In genomic region chr10:73780966-73781365, GRCh38 we compare ENCODE assay signal across 8 cellular contexts. TPM values are rescaled to one million over a fixed set of nuclear protein-coding genes. Genes with fewer than 3 reads are reported as not detected.
A peak's percentile ranks its signal among the peaks of the same experiment; 100 is the strongest.
DNase-seq lines count a peak whose midpoint lies in the region; ATAC-seq and TF ChIP-seq lines count a peak whose summit lies in the region.

No MANE protein-coding gene starts in this region.

- dilution Hi-C loops in mammary epithelial cell (cut with HindIII; ENCODE audit: low sequenced_read_pairs): no loop called here

- intact Hi-C loops in A673 (cut with micrococcal nuclease; ENCODE audit: unreplicated experiment) (no loop called here), mammary epithelial cell (cut with micrococcal nuclease) (loop anchor here (1.0 kb wide), 1 partner anchor 8 kb away; no protein-coding TSS in a partner anchor)

- CTCF ChIA-PET in A673 (lab: Charles Lee): no interaction called here
- CTCF ChIA-PET in mammary epithelial cell (lab: Charles Lee; ENCODE audit: low non-redundant PET): no interaction called here

- H3K9me3 ChIP-seq in A673 (ENCODE audit: low read depth, low read length, poor library complexity, severe bottlenecking) (no peaks in the 10 kb centered on the region), HUES64 (ENCODE audit: insufficient read depth, low read depth, low read length) (no peaks in the 10 kb centered on the region), mammary epithelial cell (replicated peaks; ENCODE audit: insufficient read depth, low read length) (no peaks in the 10 kb centered on the region), mucosa of stomach (ENCODE audit: control insufficient read depth, low read length) (no peaks in the 10 kb centered on the region)

- peak overlapping the region; percentile 95 for H2AFZ ChIP-seq in mammary epithelial cell (ENCODE audit: low read depth, low read length)

- H3K4me1 ChIP-seq in A673 (ENCODE audit: insufficient read depth, low read length, poor library complexity, severe bottlenecking) (peaks cover 10% of the 10 kb centered on the region), HUES64 (ENCODE audit: insufficient read depth, low read length) (peaks cover 13% of the 10 kb centered on the region), mammary epithelial cell (ENCODE audit: insufficient read depth, low read length) (peaks cover 17% of the 10 kb centered on the region), mucosa of stomach (ENCODE audit: control insufficient read depth, insufficient read depth, low read length) (peaks cover 10% of the 10 kb centered on the region)

- H3K27ac ChIP-seq in A673 (ENCODE audit: low read depth, low read length, poor library complexity, severe bottlenecking) (peak overlapping the region; percentile 93), HUES64 (ENCODE audit: low read depth, low read length) (no peak overlapping the region), mammary epithelial cell (ENCODE audit: insufficient read depth, low read depth, low read length) (peak overlapping the region; percentile 38)

- H3K27me3 ChIP-seq in A673 (replicated peaks; ENCODE audit: insufficient read depth, low read depth, low read length, poor library complexity) (no peaks in the 10 kb centered on the region), HUES64 (ENCODE audit: insufficient read depth, low read length) (no peaks in the 10 kb centered on the region), mammary epithelial cell (ENCODE audit: insufficient read depth, low read length) (no peaks in the 10 kb centered on the region), mucosa of stomach (ENCODE audit: control insufficient read depth, insufficient read depth, low read length) (no peaks in the 10 kb centered on the region)

- H3K36me3 ChIP-seq in A673 (ENCODE audit: insufficient read depth, low read length, poor library complexity, severe bottlenecking) (peaks cover 13% of the 10 kb centered on the region), HUES64 (ENCODE audit: insufficient read depth, low read length) (peaks cover 36% of the 10 kb centered on the region), mammary epithelial cell (ENCODE audit: insufficient read depth, low read length) (peaks cover 6% of the 10 kb centered on the region), mucosa of stomach (ENCODE audit: control insufficient read depth, insufficient read depth, low read length) (no peaks in the 10 kb centered on the region)

- ATAC-seq in GM18861 (IDR thresholded peaks at IDR 0.05; ENCODE audit: unreplicated experiment): no peak

- H3K4me3 ChIP-seq in A673 (ENCODE audit: low read depth, low read length, poor library complexity, severe bottlenecking) (peak overlapping the region; percentile 87), HUES64 (ENCODE audit: low read length) (peak overlapping the region; percentile 81), mammary epithelial cell (replicated peaks in 1 of 3; ENCODE audit: insufficient read depth in 1 of 3, low read depth in 2 of 3, low read length in 3 of 3) (peak overlapping the region; percentile 91 to 96 (median 96)), mucosa of stomach (ENCODE audit: low read length) (peak overlapping the region; percentile 60)

- no peaks in the 10 kb centered on the region for H4K20me1 ChIP-seq in mammary epithelial cell (ENCODE audit: insufficient read depth, low read length)

- peaks cover 87% of the 10 kb centered on the region for H3K79me2 ChIP-seq in mammary epithelial cell (ENCODE audit: insufficient read depth, low read length)

- BruUV-seq in A673 (replicated peaks; lab: Mats Ljungman, UMichigan) (no TSS peak), mammary epithelial cell (replicated peaks; lab: Mats Ljungman, UMichigan) (no TSS peak)

- POLR2A ChIA-PET in A673 (lab: Charles Lee; ENCODE audit: low non-redundant PET): no interaction called here

- WGBS in HUES64: 50% methylated on average over 11 of the region's 11 CpGs
- WGBS in mammary epithelial cell (ENCODE audit: low coverage, missing lambda C conversion rate): 3% methylated on average over 11 of the region's 11 CpGs

- H3K9ac ChIP-seq in HUES64 (ENCODE audit: low read depth, low read length) (peak overlapping the region; percentile 87), mammary epithelial cell (ENCODE audit: insufficient read depth, low read length) (peak overlapping the region; percentile 50), mucosa of stomach (ENCODE audit: low read length) (peak overlapping the region; percentile 86)

- H3K4me2 ChIP-seq in mammary epithelial cell (ENCODE audit: insufficient read depth, low read depth, low read length): peak overlapping the region; percentile 96

- DNase-seq in A673 (ENCODE audit: low spot score) (no peak), mammary epithelial cell (no peak), LoVo (ENCODE audit: low spot score) (no peak), foreskin melanocyte (no peak), amniotic stem cell (lab: John Stamatoyannopoulos, UW) (no peak)

- in situ Hi-C loops in mammary epithelial cell (cut with MboI; ENCODE audit: low sequenced_read_pairs in 2 of 2): no loop called here

- TF ChIP-seq CTCF in A673 (conservative IDR thresholded peaks at IDR 0.05; ENCODE audit: low read depth, low read length): no peak
- TF ChIP-seq CTCF in mammary epithelial cell (conservative IDR thresholded peaks at IDR 0.05 in 1 of 2, IDR thresholded peaks at IDR 0.05 in 1 of 2; ENCODE audit: extremely low read depth in 1 of 2, insufficient read depth in 1 of 2, low read depth in 1 of 2, low read length in 2 of 2): no peak

RNA-seq across cellular contexts. Expression of gene CHCHD1, which starts 0.9 kb away (rescaled TPM):
- total RNA-seq in A673 (2021): 37.5 and 37.7 TPM in 2 replicates
- 91.6 TPM for polyA plus RNA-seq in HUES64 (2013, experiment 1 of 2)
- 82.2 TPM for polyA plus RNA-seq in HUES64 (2013, experiment 2 of 2)
- 10 to 100 TPM; 11.7 to 24.7 TPM for total RNA-seq in mammary epithelial cell
- 36.9 TPM for polyA plus RNA-seq in mammary epithelial cell
- 10.5 TPM for polyA minus RNA-seq in mammary epithelial cell

RNA-seq across cellular contexts. Expression of gene ZSWIM8, which starts 4.4 kb away (rescaled TPM):
- total RNA-seq in A673 (2021) (71.3 and 81.1 TPM in 2 replicates), mammary epithelial cell (10 to 100 TPM; 62.5 to 67.6 TPM)
- 28.4 TPM for polyA plus RNA-seq in HUES64 (2013, experiment 1 of 2)
- polyA plus RNA-seq in HUES64 (2013, experiment 2 of 2): 29.7 TPM
- polyA plus RNA-seq in mammary epithelial cell: 54.3 TPM
- 61.7 TPM for polyA minus RNA-seq in mammary epithelial cell

RNA-seq across cellular contexts. Expression of gene NDST2, which starts 30.4 kb away (rescaled TPM):
- 23.1 and 28.9 TPM in 2 replicates for total RNA-seq in A673 (2021)
- 8.3 TPM for polyA plus RNA-seq in HUES64 (2013, experiment 1 of 2)
- 15.0 TPM for polyA plus RNA-seq in HUES64 (2013, experiment 2 of 2)
- 10 to 100 TPM in 1 of 2 donors, 1 to 10 TPM in 1; 9.3 to 18.5 TPM for total RNA-seq in mammary epithelial cell
- polyA plus RNA-seq in mammary epithelial cell: 10.8 TPM
- 6.7 TPM for polyA minus RNA-seq in mammary epithelial cell

RNA-seq across cellular contexts. Expression of gene SEC24C, which starts 36.8 kb away (rescaled TPM):
- total RNA-seq in A673 (2021) (71.2 and 74.9 TPM in 2 replicates), mammary epithelial cell (10 to 100 TPM; 48.0 to 68.0 TPM)
- 38.6 TPM for polyA plus RNA-seq in HUES64 (2013, experiment 1 of 2)
- 42.5 TPM for polyA plus RNA-seq in HUES64 (2013, experiment 2 of 2)
- polyA plus RNA-seq in mammary epithelial cell: 62.6 TPM
- polyA minus RNA-seq in mammary epithelial cell: 134 TPM
